2 cellular contexts compared by ENCODE assay signal in genomic region chr9:128117613-128118471, GRCh38.
TF ChIP-seq lines count a peak whose summit lies in the region.

No MANE protein-coding gene starts in this region.

TF ChIP-seq in GM12891, 5 proteins besides CTCF, POLR2A, EP300 and RAD21:
- TF ChIP-seq POLR2AphosphoS5 (IDR thresholded peaks at IDR 0.05; ENCODE audit: low read depth, low read length) (no peak; the same call in 1 of the 2 replicates), SPI1 (IDR thresholded peaks at IDR 0.05; ENCODE audit: low read depth, low read length) (no peak), POU2F2 (IDR thresholded peaks at IDR 0.05; ENCODE audit: low read depth, low read length) (peak; percentile 72; the same call in 1 of the 2 replicates)

TF ChIP-seq in H1, 55 proteins besides CTCF, POLR2A, EP300 and RAD21:
- 0 out of 2 replicates have a peak, but pooled peaks have one; percentile 43 for TF ChIP-seq RXRA (IDR thresholded peaks at IDR 0.05; ENCODE audit: insufficient read depth, low read depth, low read length)
- peak; percentile 57 for TF ChIP-seq MAX (IDR thresholded peaks at IDR 0.05)
- peak; percentile 73 for TF ChIP-seq TAF7 (optimal IDR thresholded peaks at IDR 0.05; ENCODE audit: borderline replicate concordance, low read depth, low read length)
- TF ChIP-seq CHD2 (IDR thresholded peaks at IDR 0.05; ENCODE audit: low read length) = peak; percentile 46; the same call in 1 of the 2 replicates
- TF ChIP-seq GABPA (IDR thresholded peaks at IDR 0.05; ENCODE audit: borderline replicate concordance, insufficient read depth, low read length) = 0 out of 2 replicates have a peak, but pooled peaks have one; percentile 36
- no peak for TF ChIP-seq SP2 (IDR thresholded peaks at IDR 0.05; ENCODE audit: low read length)
- 0 out of 2 replicates have a peak, but pooled peaks have one; percentile 34 for TF ChIP-seq ATF2 (IDR thresholded peaks at IDR 0.05; ENCODE audit: low read length)
- TF ChIP-seq BRCA1 (IDR thresholded peaks at IDR 0.05; ENCODE audit: low read depth, low read length) = peak; percentile 46; the same call in 1 of the 2 replicates
- TF ChIP-seq ATF3 (IDR thresholded peaks at IDR 0.05; ENCODE audit: insufficient read depth, low read depth, low read length) = peak; percentile 80; the same call in 1 of the 2 replicates
- 0 out of 2 replicates have a peak, but pooled peaks have one; percentile 72 for TF ChIP-seq SP4 (IDR thresholded peaks at IDR 0.05; ENCODE audit: low read length)
- TF ChIP-seq KDM4A (IDR thresholded peaks at IDR 0.05; ENCODE audit: low read depth, low read length, severe bottlenecking) = no peak
- peak; percentile 40 for TF ChIP-seq NANOG (IDR thresholded peaks at IDR 0.05; ENCODE audit: insufficient read depth, low read depth, low read length, poor library complexity, severe bottlenecking)
- no peak for TF ChIP-seq RBBP5 (IDR thresholded peaks at IDR 0.05; ENCODE audit: borderline replicate concordance, low read depth, low read length)
- no peak for TF ChIP-seq NRF1 (IDR thresholded peaks at IDR 0.05; ENCODE audit: low read depth, low read length)
- TF ChIP-seq HDAC2 (IDR thresholded peaks at IDR 0.05; ENCODE audit: borderline replicate concordance in 1 of 2, low read depth in 2 of 2, low read length in 2 of 2) = 0 out of 4 replicates have a peak, but pooled peaks of 1 of the 2 experiments have one; percentile 7
- TF ChIP-seq TBP (IDR thresholded peaks at IDR 0.05; ENCODE audit: low read depth, low read length) = 0 out of 2 replicates have a peak, but pooled peaks have one; percentile 49
- peak; percentile 87 for TF ChIP-seq CREB1 (IDR thresholded peaks at IDR 0.05)
- TF ChIP-seq YY1 (IDR thresholded peaks at IDR 0.05; ENCODE audit: low read depth, low read length) = peak; percentile 56; the same call in 1 of the 2 replicates
- peak; percentile 39; the same call in 1 of the 2 replicates for TF ChIP-seq TEAD4 (IDR thresholded peaks at IDR 0.05; ENCODE audit: low read depth, low read length)
- TF ChIP-seq TAF1 (IDR thresholded peaks at IDR 0.05; ENCODE audit: low read depth, low read length) = peak; percentile 69
- peak; percentile 50; the same call in 1 of the 2 replicates for TF ChIP-seq SP1 (IDR thresholded peaks at IDR 0.05; ENCODE audit: low read depth, low read length)
- peak; percentile 66 to 91; a peak in 2 of 4 replicates for TF ChIP-seq SIN3A (conservative IDR thresholded peaks at IDR 0.05 in 1 of 2, IDR thresholded peaks at IDR 0.05 in 1 of 2; ENCODE audit: low read depth in 1 of 2, low read length in 2 of 2)
- no peak for TF ChIP-seq SIRT6 (IDR thresholded peaks at IDR 0.05; ENCODE audit: low read length)
- TF ChIP-seq KDM1A (IDR thresholded peaks at IDR 0.05; ENCODE audit: borderline replicate concordance, low read length) = peak; percentile 34; the same call in 1 of the 2 replicates
- TF ChIP-seq POU5F1 (IDR thresholded peaks at IDR 0.05; ENCODE audit: low read depth, low read length) = no peak
- peak; percentile 81; the same call in 1 of the 2 replicates for TF ChIP-seq JUND (IDR thresholded peaks at IDR 0.05; ENCODE audit: low read length)
